Comparison of ENCODE assay signal across 1 cellular context in genomic region chr13:72504026-72504925, GRCh38.
TF ChIP-seq lines count a peak whose summit lies in the region.

No MANE protein-coding gene starts in this region.

TF ChIP-seq in SK-N-SH, 30 proteins besides CTCF, POLR2A, EP300 and RAD21 (continued from another document):
- TF ChIP-seq, protein P1, sequence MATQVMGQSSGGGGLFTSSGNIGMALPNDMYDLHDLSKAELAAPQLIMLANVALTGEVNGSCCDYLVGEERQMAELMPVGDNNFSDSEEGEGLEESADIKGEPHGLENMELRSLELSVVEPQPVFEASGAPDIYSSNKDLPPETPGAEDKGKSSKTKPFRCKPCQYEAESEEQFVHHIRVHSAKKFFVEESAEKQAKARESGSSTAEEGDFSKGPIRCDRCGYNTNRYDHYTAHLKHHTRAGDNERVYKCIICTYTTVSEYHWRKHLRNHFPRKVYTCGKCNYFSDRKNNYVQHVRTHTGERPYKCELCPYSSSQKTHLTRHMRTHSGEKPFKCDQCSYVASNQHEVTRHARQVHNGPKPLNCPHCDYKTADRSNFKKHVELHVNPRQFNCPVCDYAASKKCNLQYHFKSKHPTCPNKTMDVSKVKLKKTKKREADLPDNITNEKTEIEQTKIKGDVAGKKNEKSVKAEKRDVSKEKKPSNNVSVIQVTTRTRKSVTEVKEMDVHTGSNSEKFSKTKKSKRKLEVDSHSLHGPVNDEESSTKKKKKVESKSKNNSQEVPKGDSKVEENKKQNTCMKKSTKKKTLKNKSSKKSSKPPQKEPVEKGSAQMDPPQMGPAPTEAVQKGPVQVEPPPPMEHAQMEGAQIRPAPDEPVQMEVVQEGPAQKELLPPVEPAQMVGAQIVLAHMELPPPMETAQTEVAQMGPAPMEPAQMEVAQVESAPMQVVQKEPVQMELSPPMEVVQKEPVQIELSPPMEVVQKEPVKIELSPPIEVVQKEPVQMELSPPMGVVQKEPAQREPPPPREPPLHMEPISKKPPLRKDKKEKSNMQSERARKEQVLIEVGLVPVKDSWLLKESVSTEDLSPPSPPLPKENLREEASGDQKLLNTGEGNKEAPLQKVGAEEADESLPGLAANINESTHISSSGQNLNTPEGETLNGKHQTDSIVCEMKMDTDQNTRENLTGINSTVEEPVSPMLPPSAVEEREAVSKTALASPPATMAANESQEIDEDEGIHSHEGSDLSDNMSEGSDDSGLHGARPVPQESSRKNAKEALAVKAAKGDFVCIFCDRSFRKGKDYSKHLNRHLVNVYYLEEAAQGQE (IDR thresholded peaks at IDR 0.05; ENCODE audit: low read depth, low read length), result no peak
- TF ChIP-seq POLR2AphosphoS5 (IDR thresholded peaks at IDR 0.05; ENCODE audit: low read depth, low read length) (no peak), GATA2 (CRISPR knock-in tag; IDR thresholded peaks at IDR 0.05) (no peak), TCF12 (IDR thresholded peaks at IDR 0.05) (peak; percentile 40)
